ENCODE assay signal across 18 cellular contexts in genomic region chr2:174762464-174762863, GRCh38. TPM values are rescaled to one million over a fixed set of nuclear protein-coding genes. Genes with fewer than 3 reads are reported as not detected.
"Had no signal": no experiment of that assay in that cellular context is flagged by ENCODE, and none has a peak within 500 bp of the region (broad histone marks: within the 10 kb centered on the region; RNA-seq: fewer than 3 reads in every experiment).

No MANE protein-coding gene starts in this region.

- H3K4me1 Mint-ChIP-seq: memory B cell had no signal

- H3K4me1 ChIP-seq: esophagus squamous epithelium, foreskin keratinocyte, left lung, right atrium auricular region, upper lobe of right lung had no signal

- DNase-seq: activated CD4-positive, alpha-beta T cell treated with anti-CD3 and anti-CD28 coated beads, Interleukin-2, amount 50 U/mL, for 1 hour; activated naive CD4-positive, alpha-beta T cell treated with anti-CD3 and anti-CD28 coated beads, Interleukin-2, amount 50 U/mL, for 16 hours; activated T-cell treated with anti-CD3 and anti-CD28 coated beads, Interleukin-2, amount 50 U/mL, for 1 hour; amniotic stem cell; esophagus squamous epithelium; foreskin keratinocyte; heart right ventricle; left lung; posterior cingulate gyrus; stimulated activated CD4-positive, alpha-beta T cell treated with anti-CD3 and anti-CD28 coated beads, Interleukin-12 subunit alpha, Interleukin-12 subunit beta, amount 100 ng/mL, for 4 hours; stimulated activated naive CD8-positive, alpha-beta T cell treated with anti-CD3 and anti-CD28 coated beads, Interleukin-15, Interleukin-2, amounts not matched to agents 100 U/mL and 50 U/mL, for 24 hours; upper lobe of right lung had no signal

- H3K4me3 Mint-ChIP-seq: memory B cell; T-helper 1 cell treated with Interleukin-12 subunit alpha and Interleukin-12 subunit beta and Interleukin-4 antibody, amounts not matched to agents 30 μg/mL and 1 μg/mL, for 36 hours had no signal

- H3K27ac ChIP-seq: esophagus squamous epithelium, foreskin keratinocyte, heart right ventricle, left lung, right atrium auricular region, upper lobe of right lung had no signal

- H3K36me3 Mint-ChIP-seq: memory B cell had no signal

- H3K9me3 Mint-ChIP-seq: memory B cell; T-helper 1 cell treated with Interleukin-12 subunit alpha and Interleukin-12 subunit beta and Interleukin-4 antibody, amounts not matched to agents 30 μg/mL and 1 μg/mL, for 36 hours had no signal

- ATAC-seq: foreskin keratinocyte; left lung; stimulated activated naive CD8-positive, alpha-beta T cell treated with anti-CD3 and anti-CD28 coated beads, Interleukin-15, Interleukin-2, amounts not matched to agents 100 U/mL and 50 U/mL, for 24 hours; upper lobe of right lung had no signal

- H3K27ac Mint-ChIP-seq: T-helper 1 cell treated with Interleukin-12 subunit alpha and Interleukin-12 subunit beta and Interleukin-4 antibody, amounts not matched to agents 30 μg/mL and 1 μg/mL, for 36 hours had no signal

- H3K4me3 ChIP-seq: esophagus squamous epithelium, heart right ventricle, left lung, right atrium auricular region, upper lobe of right lung had no signal

- H3K27me3 ChIP-seq: heart right ventricle, left lung, right atrium auricular region, upper lobe of right lung had no signal

- H3K9me3 ChIP-seq: esophagus squamous epithelium, heart right ventricle, left lung, right atrium auricular region, upper lobe of right lung had no signal

- H3K36me3 ChIP-seq: esophagus squamous epithelium, heart right ventricle, left lung, right atrium auricular region, upper lobe of right lung had no signal

RNA-seq across cellular contexts. Expression of gene CHRNA1, which starts 1.8 kb away (rescaled TPM):
- total RNA-seq: cerebellum, esophagus squamous epithelium, foreskin keratinocyte, left lung, temporal lobe had no signal
- polyA plus RNA-seq: foreskin keratinocyte, keratinocyte had no signal
